In genomic region chr11:9691865-9692264, GRCh38 we compare ENCODE assay signal across 11 cellular contexts. TPM values are rescaled to one million over a fixed set of nuclear protein-coding genes. Genes with fewer than 3 reads are reported as not detected.
DNase-seq lines count a peak whose midpoint lies in the region; ATAC-seq, FAIRE-seq and TF ChIP-seq lines count a peak whose summit lies in the region.
"Had no signal": no experiment of that assay in that cellular context is flagged by ENCODE, and none has a peak within 500 bp of the region (broad histone marks: within the 10 kb centered on the region; RNA-seq: fewer than 3 reads in every experiment).

No MANE protein-coding gene starts in this region.

- intact Hi-C loops in GM12878 (cut with micrococcal nuclease; ENCODE audit: unreplicated experiment), result loop anchor here (5.0 kb wide), 1 partner anchor 80 kb away; no protein-coding TSS in a partner anchor
- intact Hi-C loops in posterior cingulate gyrus (cut with DNase I), result no loop called here

- RAD21 ChIA-PET in GM12878 (lab: Charles Lee; ENCODE audit: unreplicated experiment), result interaction anchor here (0.6 to 2.7 kb wide), 12 partner anchors 8 to 526 kb away, joined by 3 to 12 read pairs (median 4); partner anchors contain the start of gene SWAP70

- H4K20me1 ChIP-seq in BLaER1 treated with 17β-estradiol and CSF1 and Interleukin-3, amounts not matched to agents 10 nM and 100 nM, result peaks cover 0 to 92% (median 0%) of the 10 kb centered on the region in 11 experiments; a peak in 6 of 22 replicates
- H4K20me1 ChIP-seq in GM12878 (ENCODE audit: control insufficient read depth, insufficient read depth), result no peaks in the 10 kb centered on the region

- H3K4me2 ChIP-seq in BLaER1 treated with 17β-estradiol and CSF1 and Interleukin-3, amounts not matched to agents 10 nM and 100 nM, result peak overlapping the region; percentile 39 to 85 (median 65); a peak in 21 of 22 replicates
- peak overlapping the region; percentile 41; the same call in 1 of the 2 replicates for H3K4me2 ChIP-seq in GM12878 (ENCODE audit: control insufficient read depth, insufficient read depth)

- peak; percentile 11; the same call in 1 of the 3 replicates for ATAC-seq in GM12878

- peaks cover 56 to 73% (median 60%) of the 10 kb centered on the region in 10 experiments for H3K4me1 ChIP-seq in BLaER1 treated with 17β-estradiol and CSF1 and Interleukin-3, amounts not matched to agents 10 nM and 100 nM
- H3K4me1 ChIP-seq in GM12878 (ENCODE audit: control insufficient read depth, insufficient read depth, low read length) (peaks cover 46% of the 10 kb centered on the region), muscle layer of duodenum (ENCODE audit: control insufficient read depth in 1 of 2, insufficient read depth in 2 of 2, low read length in 2 of 2) (peaks cover 9 to 20% of the 10 kb centered on the region in 2 donors)

- DNase-seq in M059J (ENCODE audit: low read depth) (peak; percentile 63), GM12878 (ENCODE audit: low read depth, low spot score) (no peak), posterior cingulate gyrus (no peak), inferior parietal cortex (ENCODE audit: extremely low spot score) (no peak), coronary artery (ENCODE audit: low spot score) (no peak)
- no peak for DNase-seq in stimulated activated naive CD4-positive, alpha-beta T cell (lab: John Stamatoyannopoulos, UW)
- DNase-seq: activated T-cell treated with anti-CD3 and anti-CD28 coated beads, Interleukin-2, amount 50 U/mL, for 72 hours had no signal

- in situ Hi-C loops in GM12878 (cut with MboI), result no loop called here

- CTCF ChIA-PET in GM12878 (lab: Yijun Ruan, JAX), result interaction anchor here (0.8 to 5.4 kb wide), 11 partner anchors 9 to 119 kb away, joined by 3 to 26 read pairs (median 3); partner anchors contain the start of gene WEE1

- H3K9ac ChIP-seq in BLaER1 treated with 17β-estradiol and CSF1 and Interleukin-3, amounts not matched to agents 10 nM and 100 nM, result no peak overlapping the region
- H3K9ac ChIP-seq in GM12878 (ENCODE audit: control insufficient read depth, insufficient read depth, low read length), result no peak overlapping the region

- no peak for TF ChIP-seq RAD21 in GM12878 (IDR thresholded peaks at IDR 0.05; ENCODE audit: insufficient read depth, low read depth, low read length)

- H3K27ac ChIP-seq in BLaER1 treated with 17β-estradiol and CSF1 and Interleukin-3, amounts not matched to agents 10 nM and 100 nM, result peak overlapping the region in 10 of 11 experiments; percentile 39 to 76 (median 66); a peak in 19 of 22 replicates
- H3K27ac ChIP-seq in GM12878 (ENCODE audit: control insufficient read depth, insufficient read depth) (peak overlapping the region; percentile 66; the same call in 1 of the 2 replicates), muscle layer of duodenum (ENCODE audit: low read length) (peak overlapping the region; percentile 3), coronary artery (peak overlapping the region in 1 of 2 donors; percentile 15)
- H3K27ac ChIP-seq: SK-N-MC had no signal

- no peak for TF ChIP-seq POLR2A in GM12878 (IDR thresholded peaks at IDR 0.05; ENCODE audit: low read depth, low read length)

- H3K9me3 ChIP-seq in BLaER1 treated with 17β-estradiol and CSF1 and Interleukin-3, amounts not matched to agents 10 nM and 100 nM (replicated peaks in 1 of 11), result peaks cover 0 to 13% (median 7%) of the 10 kb centered on the region in 11 experiments; a peak in 14 of 22 replicates
- H3K9me3 ChIP-seq in GM12878 (replicated peaks; ENCODE audit: control insufficient read depth, insufficient read depth, low read length) (no peaks in the 10 kb centered on the region; the same call in 2 of the 3 replicates), muscle layer of duodenum (ENCODE audit: control insufficient read depth in 1 of 2, low read length in 2 of 2) (no peaks in the 10 kb centered on the region)

- SMC1A ChIA-PET in GM12878 (lab: Charles Lee; ENCODE audit: uncharacterized antibody, unreplicated experiment), result interaction anchor here (0.6 to 5.5 kb wide), 19 partner anchors 8 to 90 kb away, joined by 3 to 52 read pairs (median 4); no protein-coding TSS in a partner anchor

- no peaks in the 10 kb centered on the region for H3K27me3 ChIP-seq in BLaER1 treated with 17β-estradiol and CSF1 and Interleukin-3, amounts not matched to agents 10 nM and 100 nM
- H3K27me3 ChIP-seq in GM12878 (replicated peaks in 1 of 2; ENCODE audit: control insufficient read depth in 2 of 2, insufficient read depth in 2 of 2, low read length in 1 of 2), result no peaks in the 10 kb centered on the region
- no peaks in the 10 kb centered on the region for H3K27me3 ChIP-seq in muscle layer of duodenum (ENCODE audit: low read depth, low read length)

- TF ChIP-seq EP300 in GM12878 (IDR thresholded peaks at IDR 0.05; ENCODE audit: borderline replicate concordance in 1 of 2, control insufficient read depth in 1 of 2, low read depth in 2 of 2, low read length in 2 of 2), result no peak

- H2AFZ ChIP-seq in GM12878 (ENCODE audit: control insufficient read depth, low read depth, low read length), result no peak overlapping the region

- H3K79me2 ChIP-seq in GM12878 (ENCODE audit: control insufficient read depth, insufficient read depth, low read length), result peaks cover 73% of the 10 kb centered on the region

- BruUV-seq in GM12878 (replicated peaks; lab: Mats Ljungman, UMichigan), result no TSS peak

- peaks cover 11 to 44% (median 17%) of the 10 kb centered on the region in 11 experiments for H3K36me3 ChIP-seq in BLaER1 treated with 17β-estradiol and CSF1 and Interleukin-3, amounts not matched to agents 10 nM and 100 nM
- H3K36me3 ChIP-seq in GM12878 (ENCODE audit: control insufficient read depth in 2 of 2, insufficient read depth in 2 of 2, low read length in 1 of 2) (peaks cover 0 to 16% of the 10 kb centered on the region in 2 experiments; a peak in 2 of 4 replicates), muscle layer of duodenum (ENCODE audit: control insufficient read depth in 1 of 2, insufficient read depth in 2 of 2, low read length in 2 of 2) (peaks cover 6 to 12% of the 10 kb centered on the region in 2 donors)

- TF ChIP-seq CTCF in GM12878 (IDR thresholded peaks at IDR 0.05 in 2 of 3, conservative IDR thresholded peaks at IDR 0.05 in 1 of 3; ENCODE audit: control insufficient read depth in 2 of 3, extremely low read depth in 1 of 3, insufficient read depth in 1 of 3, low read depth in 3 of 3, low read length in 3 of 3) (no peak), coronary artery (IDR thresholded peaks at IDR 0.05) (no peak)

- FAIRE-seq in GM12878 (lab: Jason Lieb, UNC), result no peak
- FAIRE-seq: endometrium had no signal

- POLR2A ChIA-PET in GM12878 (lab: Charles Lee), result interaction anchor here (1.0 to 1.4 kb wide), 3 partner anchors 11 to 19 kb away, joined by 3 to 4 read pairs (median 4); no protein-coding TSS in a partner anchor

- H3K4me3 ChIP-seq in BLaER1 treated with 17β-estradiol and CSF1 and Interleukin-3, amounts not matched to agents 10 nM and 100 nM, result no peak overlapping the region
- H3K4me3 ChIP-seq in GM12878 (no peak overlapping the region), muscle layer of duodenum (ENCODE audit: low read depth in 1 of 2, low read length in 2 of 2) (no peak overlapping the region), coronary artery (no peak overlapping the region)
- H3K4me3 ChIP-seq: SK-N-MC had no signal

TF ChIP-seq in GM12878, 131 proteins besides CTCF, POLR2A, EP300 and RAD21:
- peak; percentile 18; the same call in 1 of the 2 replicates for TF ChIP-seq MTA2 (IDR thresholded peaks at IDR 0.05; ENCODE audit: low read depth)
- no peak for TF ChIP-seq TAF1 (IDR thresholded peaks at IDR 0.05; ENCODE audit: borderline replicate concordance, low read depth, low read length)
- no peak for TF ChIP-seq HDGF (IDR thresholded peaks at IDR 0.05)
TF ChIP-seq in GM12878: peak in this region for 1.

RNA-seq across cellular contexts. Expression of gene SWAP70, which starts 28.0 kb away (rescaled TPM):
- total RNA-seq in M059J (2014; rRNA removed; shearing (Covaris generic)), result 22.4 and 31.9 TPM in 2 replicates
- total RNA-seq in GM12878 (2013; cell fraction: nucleolus; rRNA removed), result 27.9 and 32.6 TPM in 2 replicates
- total RNA-seq in GM12878 (2014; rRNA removed) (35.9 and 40.5 TPM in 2 replicates), GM12878 (2014; rRNA removed; fragmentation: Illumina TruSeq; extraction: Trizol) (61.1 and 62.4 TPM in 2 replicates), GM12878 (2021) (53.0 and 54.0 TPM in 2 replicates)
- 24.7 TPM for polyA plus RNA-seq in GM12878 (2011; ENCODE audit: low read depth)
- polyA plus RNA-seq in GM12878 (2011; rRNA removed) (20.6 and 25.0 TPM in 2 replicates), GM12878 (2014; fragmentation: Illumina TruSeq; extraction: Trizol) (60.9 and 69.6 TPM in 2 replicates), GM12878 (2014; fragmentation: Nextera tagmentation; extraction: Ambion mirVana) (10 to 100 TPM; 28.7 to 30.9 TPM), GM12878 (2014; rRNA removed) (32.6 and 36.7 TPM in 2 replicates), GM12878 (2016; fragmentation: Nextera tagmentation; extraction: Ambion mirVana) (10 to 100 TPM; 46.6 to 51.8 TPM)
- polyA plus RNA-seq in GM12878 (2011; cell fraction: cytosol; rRNA removed), result 11.5 and 15.5 TPM in 2 replicates
- 5.0 and 8.3 TPM in 2 replicates for polyA plus RNA-seq in GM12878 (2011; cell fraction: nucleus; rRNA removed)
- polyA plus RNA-seq in GM12878 (2012), result 32.6 and 42.6 TPM in 2 replicates
- 20.6 and 22.3 TPM in 2 replicates for polyA minus RNA-seq in GM12878 (2011; rRNA and poly(A)+ RNA removed)
- 11.2 and 13.0 TPM in 2 replicates for polyA minus RNA-seq in GM12878 (2011; cell fraction: cytosol; rRNA and poly(A)+ RNA removed)
- polyA minus RNA-seq in GM12878 (2011; cell fraction: nucleus; rRNA and poly(A)+ RNA removed), result 4.5 and 9.9 TPM in 2 replicates
